ENCODE assay signal across 9 cellular contexts in the genomic region with DNA sequence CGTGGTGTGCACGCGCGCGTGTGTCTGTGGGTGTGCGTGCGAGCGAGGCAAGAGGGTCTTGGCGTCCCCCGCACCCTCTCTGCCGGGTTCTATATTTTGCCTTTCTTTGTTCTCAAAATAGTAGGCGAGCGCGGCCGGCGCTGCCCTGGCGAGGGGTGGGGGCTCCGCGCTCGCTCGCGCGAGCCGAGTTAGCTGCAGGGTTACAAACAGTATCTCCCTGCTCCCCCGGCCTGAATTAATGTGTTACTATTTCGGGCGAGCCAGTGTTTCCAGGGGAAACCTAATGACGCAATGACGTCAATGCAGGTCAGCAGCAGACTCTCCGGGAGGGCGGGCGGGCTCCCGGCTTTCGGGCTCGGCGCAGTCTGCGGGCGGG.
DNase-seq lines count a peak whose midpoint lies in the region; ATAC-seq, FAIRE-seq and TF ChIP-seq lines count a peak whose summit lies in the region.
"Had no signal": no experiment of that assay in that cellular context is flagged by ENCODE, and none has a peak within 500 bp of the region (broad histone marks: within the 10 kb centered on the region; RNA-seq: fewer than 3 reads in every experiment).

No MANE protein-coding gene starts in this region.

- POLR2A ChIA-PET in HepG2 (lab: Yijun Ruan, JAX) = no interaction called here

- H3K36me3 Mint-ChIP-seq in H9 (ENCODE audit: insufficient read depth in 1 of 3, low read depth in 3 of 3) = no peaks in the 10 kb centered on the region

- no peaks in the 10 kb centered on the region for H3K79me2 ChIP-seq in H9 (ENCODE audit: insufficient read depth, low read length)
- no peaks in the 10 kb centered on the region for H3K79me2 ChIP-seq in HepG2 (ENCODE audit: insufficient read depth, low read length)

- peak overlapping the region; percentile 60 to 86 for H3K4me3 Mint-ChIP-seq in H9

- H3K27me3 ChIP-seq in H9 (ENCODE audit: insufficient read depth, low read length) (peaks cover 45% of the 10 kb centered on the region; the same call in 1 of the 2 replicates), NT2/D1 (ENCODE audit: insufficient read depth, insufficient read length) (peaks cover 69% of the 10 kb centered on the region), HepG2 (ENCODE audit: control insufficient read depth in 1 of 2, insufficient read depth in 2 of 2, low read length in 2 of 2) (peaks cover 8 to 71% of the 10 kb centered on the region in 2 experiments), stomach smooth muscle (ENCODE audit: control insufficient read depth in 1 of 2, insufficient read depth in 2 of 2, low read length in 2 of 2) (peaks cover 58 to 60% of the 10 kb centered on the region in 2 donors)

- H4K20me1 ChIP-seq in H9 (ENCODE audit: control insufficient read depth, insufficient read depth, insufficient read length) (no peaks in the 10 kb centered on the region), HepG2 (ENCODE audit: insufficient read depth, low read length) (no peaks in the 10 kb centered on the region)

- H3K4me1 Mint-ChIP-seq in H9 = peaks cover 28 to 38% of the 10 kb centered on the region in 2 experiments

- H3K27ac ChIP-seq in H9 (ENCODE audit: insufficient read length, low read depth, low read length) = no peak overlapping the region
- H3K27ac ChIP-seq in HepG2 (ENCODE audit: extremely low read length, insufficient read depth, low read length) = no peak overlapping the region
- H3K27ac ChIP-seq in stomach smooth muscle (ENCODE audit: low read length) = no peak overlapping the region

- no peak overlapping the region for H4K8ac ChIP-seq in H9 (replicated peaks; ENCODE audit: insufficient read length, low read depth, low read length)

- peaks cover 15% of the 10 kb centered on the region for H3K23me2 ChIP-seq in H9 (ENCODE audit: insufficient read length, low read depth, low read length, poor library complexity, severe bottlenecking)

- in situ Hi-C loops in HepG2 (cut with HindIII; ENCODE audit: extremely low pct_ligation_motif_present, low pct_unique_long_range_greater_than_20kb) = no loop called here

- H2BK5ac ChIP-seq in H9 (ENCODE audit: insufficient read length, low read length) = no peak overlapping the region

- no peak for TF ChIP-seq POLR2A in HepG2 (IDR thresholded peaks at IDR 0.05; ENCODE audit: insufficient read depth in 1 of 2, low read depth in 2 of 2, low read length in 2 of 2)

- H2BK120ac ChIP-seq in H9 (ENCODE audit: low read depth, low read length, poor library complexity, severe bottlenecking) = no peak overlapping the region

- H3K23ac ChIP-seq in H9 (ENCODE audit: insufficient read length, low read depth, low read length) = no peak overlapping the region

- TF ChIP-seq CTCF in H9 (conservative IDR thresholded peaks at IDR 0.05) = no peak
- no peak for TF ChIP-seq CTCF in HepG2 (CRISPR knock-in tag; IDR thresholded peaks at IDR 0.05)

- CTCF ChIA-PET in HepG2 (lab: Yijun Ruan, JAX; ENCODE audit: low intra/inter-chr PET ratio, low total read pairs) = no interaction called here

- no peaks in the 10 kb centered on the region; a peak in 1 of 5 replicates for H3K9me3 Mint-ChIP-seq in H9

- no peak for TF ChIP-seq EP300 in HepG2 (IDR thresholded peaks at IDR 0.05; ENCODE audit: low read depth in 2 of 2, low read length in 2 of 2)
- TF ChIP-seq EP300 in HepG2 (CRISPR knock-in tag; IDR thresholded peaks at IDR 0.05; ENCODE audit: borderline replicate concordance) = no peak

- no peak overlapping the region for H4K5ac ChIP-seq in H9 (ENCODE audit: insufficient read length, low read depth, low read length)

- no peak overlapping the region for H2BK15ac ChIP-seq in H9 (ENCODE audit: low read depth, low read length)

- peaks cover 4% of the 10 kb centered on the region; the same call in 1 of the 2 replicates for H3K4me1 ChIP-seq in H9 (ENCODE audit: insufficient read depth, low read length)
- H3K4me1 ChIP-seq in NT2/D1 (ENCODE audit: insufficient read depth, insufficient read length) = peaks cover 7% of the 10 kb centered on the region
- H3K4me1 ChIP-seq in HepG2 (ENCODE audit: insufficient read depth, low read length) = no peaks in the 10 kb centered on the region
- peaks cover 16% of the 10 kb centered on the region for H3K4me1 ChIP-seq in stomach smooth muscle (ENCODE audit: control insufficient read depth, insufficient read depth, low read length)

- H3K27me3 Mint-ChIP-seq in H9 (ENCODE audit: low read depth) = peaks cover 98% of the 10 kb centered on the region

- no peak overlapping the region for H2BK12ac ChIP-seq in H9 (ENCODE audit: insufficient read length, low read depth, low read length)

- H2AK5ac ChIP-seq in H9 (ENCODE audit: insufficient read length, low read length) = no peak overlapping the region

- H2BK20ac ChIP-seq in H9 (ENCODE audit: low read depth, low read length, poor library complexity, severe bottlenecking) = no peak overlapping the region

- H4K91ac ChIP-seq in H9 (ENCODE audit: insufficient read length, low read depth, low read length) = no peak overlapping the region

- FAIRE-seq in HepG2 (lab: Jason Lieb, UNC) = no peak

- H3K18ac ChIP-seq in H9 (ENCODE audit: insufficient read length, low read depth, low read length) = no peak overlapping the region

- H3K4me3 ChIP-seq in NT2/D1 (ENCODE audit: insufficient read length, low read depth) (peak overlapping the region; percentile 50), HepG2 (replicated peaks in 1 of 3; ENCODE audit: insufficient read depth in 1 of 3, low read depth in 2 of 3, low read length in 3 of 3) (no peak overlapping the region; a peak in 1 of 6 replicates), stomach smooth muscle (ENCODE audit: low read length in 2 of 2) (peak overlapping the region; percentile 56 to 71)

- H3K9me3 ChIP-seq in H9 (ENCODE audit: control insufficient read depth, low read depth, low read length) (no peaks in the 10 kb centered on the region), NT2/D1 (ENCODE audit: insufficient read depth, low read length) (no peaks in the 10 kb centered on the region), HepG2 (ENCODE audit: low read length) (no peaks in the 10 kb centered on the region), stomach smooth muscle (ENCODE audit: control insufficient read depth in 2 of 2, low read length in 2 of 2) (no peaks in the 10 kb centered on the region)

- DNase-seq in Ammon's horn (ENCODE audit: low spot score) (peak; percentile 62), H9 (peak; percentile 53), NT2/D1 (ENCODE audit: low read depth, low spot score) (no peak), cerebellar nuclear complex (lab: John Stamatoyannopoulos, UW) (peak; percentile 64 to 77), HepG2 (ENCODE audit: low spot score) (no peak), RPMI8226 (no peak)

- intact Hi-C loops in HepG2 (cut with micrococcal nuclease; ENCODE audit: unreplicated experiment) = no loop called here

- BruUV-seq in HepG2 (replicated peaks; lab: Mats Ljungman, UMichigan) = no TSS peak

- no peak overlapping the region for H3K27ac Mint-ChIP-seq in H9

- ATAC-seq in HepG2 = peak; percentile 9; the same call in 2 of the 3 replicates
- ATAC-seq in GM21423 (IDR thresholded peaks at IDR 0.05; ENCODE audit: unreplicated experiment) = no peak
- ATAC-seq: HCT116 had no signal

- H3K56ac ChIP-seq in H9 (ENCODE audit: insufficient read length, low read depth, low read length) = no peak overlapping the region

- no peaks in the 10 kb centered on the region for H3K79me1 ChIP-seq in H9 (ENCODE audit: insufficient read depth, low read depth, low read length, poor library complexity, severe bottlenecking)

- H3K36me3 ChIP-seq in NT2/D1 (ENCODE audit: insufficient read depth, insufficient read length, low read length) = no peaks in the 10 kb centered on the region
- H3K36me3 ChIP-seq in HepG2 (replicated peaks in 1 of 2; ENCODE audit: control insufficient read depth in 1 of 2, insufficient read depth in 2 of 2, low read length in 2 of 2) = no peaks in the 10 kb centered on the region
- H3K36me3 ChIP-seq in stomach smooth muscle (ENCODE audit: control insufficient read depth in 2 of 2, insufficient read depth in 2 of 2, low read length in 2 of 2) = no peaks in the 10 kb centered on the region

- H3T11ph ChIP-seq in H9 (ENCODE audit: low read length) = no peak overlapping the region

- WGBS in H9 (ENCODE audit: extremely low coverage, insufficient read length, low lambda C conversion rate) = no CpG with 5 or more reads among the region's 38 CpGs
- 8% methylated on average over 16 of the region's 38 CpGs for WGBS in HepG2 (ENCODE audit: low lambda C conversion rate)

- peak overlapping the region; percentile 77 for H3K4me2 ChIP-seq in H9 (ENCODE audit: insufficient read depth, insufficient read length, low read length)
- H3K4me2 ChIP-seq in HepG2 (ENCODE audit: low read depth, low read length) = peak overlapping the region; percentile 39; the same call in 1 of the 2 replicates

- H3K4ac ChIP-seq in H9 (ENCODE audit: low read depth, low read length) = no peak overlapping the region

- no peak overlapping the region for H2AFZ ChIP-seq in H9 (ENCODE audit: low read length)
- H2AFZ ChIP-seq in HepG2 (ENCODE audit: low read length) = no peak overlapping the region

- TF ChIP-seq RAD21 in HepG2 (CRISPR knock-in tag; IDR thresholded peaks at IDR 0.05) = no peak

- no peak overlapping the region; the same call in 1 of the 2 replicates for H3K14ac ChIP-seq in H9 (ENCODE audit: insufficient read depth, low read length)

- H3K9ac ChIP-seq in H9 (ENCODE audit: extremely low read depth, insufficient read length, low read length) (no peak overlapping the region), NT2/D1 (ENCODE audit: insufficient read length, low read depth) (peak overlapping the region; percentile 70), HepG2 (ENCODE audit: insufficient read depth, low read depth, low read length) (no peak overlapping the region), stomach smooth muscle (ENCODE audit: low read length in 2 of 2) (peak overlapping the region in 1 of 2 donors; percentile 20)

TF ChIP-seq in HepG2, 621 proteins besides CTCF, POLR2A, EP300 and RAD21 (continues in another document):
- TF ChIP-seq, protein P1, sequence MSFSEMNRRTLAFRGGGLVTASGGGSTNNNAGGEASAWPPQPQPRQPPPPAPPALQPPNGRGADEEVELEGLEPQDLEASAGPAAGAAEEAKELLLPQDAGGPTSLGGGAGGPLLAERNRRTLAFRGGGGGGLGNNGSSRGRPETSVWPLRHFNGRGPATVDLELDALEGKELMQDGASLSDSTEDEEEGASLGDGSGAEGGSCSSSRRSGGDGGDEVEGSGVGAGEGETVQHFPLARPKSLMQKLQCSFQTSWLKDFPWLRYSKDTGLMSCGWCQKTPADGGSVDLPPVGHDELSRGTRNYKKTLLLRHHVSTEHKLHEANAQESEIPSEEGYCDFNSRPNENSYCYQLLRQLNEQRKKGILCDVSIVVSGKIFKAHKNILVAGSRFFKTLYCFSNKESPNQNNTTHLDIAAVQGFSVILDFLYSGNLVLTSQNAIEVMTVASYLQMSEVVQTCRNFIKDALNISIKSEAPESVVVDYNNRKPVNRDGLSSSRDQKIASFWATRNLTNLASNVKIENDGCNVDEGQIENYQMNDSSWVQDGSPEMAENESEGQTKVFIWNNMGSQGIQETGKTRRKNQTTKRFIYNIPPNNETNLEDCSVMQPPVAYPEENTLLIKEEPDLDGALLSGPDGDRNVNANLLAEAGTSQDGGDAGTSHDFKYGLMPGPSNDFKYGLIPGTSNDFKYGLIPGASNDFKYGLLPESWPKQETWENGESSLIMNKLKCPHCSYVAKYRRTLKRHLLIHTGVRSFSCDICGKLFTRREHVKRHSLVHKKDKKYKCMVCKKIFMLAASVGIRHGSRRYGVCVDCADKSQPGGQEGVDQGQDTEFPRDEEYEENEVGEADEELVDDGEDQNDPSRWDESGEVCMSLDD (CRISPR knock-in tag; IDR thresholded peaks at IDR 0.05; ENCODE audit: borderline replicate concordance) = no peak

Comparison
In these comparisons a context has a peak if more than half of its experiments do, and no peak if none do; other contexts are left out.
1. DNase-seq: peak in Ammon's horn (single experiment), H9 (single experiment) and cerebellar nuclear complex (2 of 2); none in NT2/D1 (single experiment), HepG2 (single experiment) and RPMI8226 (single experiment).
2. H3K4me3 ChIP-seq: peak in NT2/D1 (single experiment) and stomach smooth muscle (2 of 2); none in HepG2 (0 of 3).